9 cellular contexts compared by ENCODE assay signal in genomic region chr7:122304604-122304975, GRCh38. TPM values are rescaled to one million over a fixed set of nuclear protein-coding genes. Genes with fewer than 3 reads are reported as not detected.
DNase-seq lines count a peak whose midpoint lies in the region; ATAC-seq lines count a peak whose summit lies in the region.
"Had no signal": no experiment of that assay in that cellular context is flagged by ENCODE, and none has a peak within 500 bp of the region (broad histone marks: within the 10 kb centered on the region; RNA-seq: fewer than 3 reads in every experiment).

TSS of gene FEZF1 (minus strand) at chr7:122304750. CDS start at chr7:122304437, 313 bp downstream.

- peak within 1 kb of the TSS; percentile 82 for H2AFZ ChIP-seq in neuron (ENCODE audit: low read depth, low read length)

- H3K27me3 ChIP-seq in neuron (ENCODE audit: insufficient read depth, low read length), result peaks cover 97% of the 10 kb centered on the region

- DNase-seq in DMS53 (lab: John Stamatoyannopoulos, UW) (peak; percentile 79), NCI-H187 treated with DMSO at 0.1 percent for 48 hours (lab: John Stamatoyannopoulos, UW) (peak; percentile 42), ecto neural progenitor cell (ENCODE audit: low spot score) (peak; percentile 66), mesenteric fat pad (ENCODE audit: low spot score) (no peak), SKM-1 (lab: John Stamatoyannopoulos, UW; ENCODE audit: unreplicated experiment) (no peak), hippocampal formation (lab: John Stamatoyannopoulos, UW) (no peak)
- DNase-seq: SHP77 had no signal

- no peaks in the 10 kb centered on the region for H3K36me3 ChIP-seq in neuron (ENCODE audit: insufficient read depth, low read length)

- H3K4me1 ChIP-seq in neuron (ENCODE audit: insufficient read depth, low read length), result peaks cover 35% of the 10 kb centered on the region

- H3K4me3 ChIP-seq in neuron (ENCODE audit: low read length), result peak within 1 kb of the TSS; percentile 45

- no peak for ATAC-seq in HG03565 (IDR thresholded peaks at IDR 0.05; ENCODE audit: unreplicated experiment)

- peaks cover 4% of the 10 kb centered on the region for H3K9me3 ChIP-seq in neuron (ENCODE audit: low read length)

RNA-seq across cellular contexts. Expression of gene FEZF1, which starts in this region (rescaled TPM):
- not detected for total RNA-seq in mesenteric fat pad

Comparison
In these comparisons a context has a peak if more than half of its experiments do, and no peak if none do; other contexts are left out.
1. DNase-seq: peak in DMS53 (single experiment), NCI-H187 treated with DMSO at 0.1 percent for 48 hours (single experiment) and ecto neural progenitor cell (single experiment); none in mesenteric fat pad (single experiment), SKM-1 (single experiment) and hippocampal formation (0 of 2).